Comparison of ENCODE assay signal across 10 cellular contexts in the genomic region with DNA sequence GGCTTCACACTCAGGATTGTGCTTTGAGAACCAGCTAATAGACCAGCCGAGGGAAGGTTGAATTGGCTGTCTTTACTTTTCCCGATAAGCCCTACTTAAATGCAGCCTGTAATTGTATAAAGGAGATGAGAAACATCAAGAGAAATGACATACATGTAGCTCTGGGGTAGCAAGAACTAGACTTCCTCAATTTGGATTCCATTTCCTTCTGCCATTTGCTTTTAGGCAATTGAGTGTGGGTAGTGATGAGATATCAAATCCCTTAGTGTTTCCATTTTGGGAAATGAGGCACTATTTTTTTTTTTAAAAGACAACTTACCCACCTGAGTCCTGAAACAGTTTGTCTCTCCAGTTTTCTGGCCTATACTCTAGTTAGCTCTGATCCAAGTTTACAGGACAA. TPM values are rescaled to one million over a fixed set of nuclear protein-coding genes. Genes with fewer than 3 reads are reported as not detected.
A peak's percentile ranks its signal among the peaks of the same experiment; 100 is the strongest.
DNase-seq lines count a peak whose midpoint lies in the region; TF ChIP-seq lines count a peak whose summit lies in the region.
"Had no signal": no experiment of that assay in that cellular context is flagged by ENCODE, and none has a peak within 500 bp of the region (broad histone marks: within the 10 kb centered on the region; RNA-seq: fewer than 3 reads in every experiment).

No MANE protein-coding gene starts in this region.

- peaks cover 56% of the 10 kb centered on the region for H3K4me1 ChIP-seq in mammary epithelial cell (ENCODE audit: insufficient read depth, low read length)
- peaks cover 4 to 5% of the 10 kb centered on the region in 2 donors for H3K4me1 ChIP-seq in breast epithelium
- H3K4me1 ChIP-seq in stomach smooth muscle (ENCODE audit: control insufficient read depth, insufficient read depth, low read length) = peaks cover 66% of the 10 kb centered on the region

- peak overlapping the region; percentile 92 for H3K4me2 ChIP-seq in mammary epithelial cell (ENCODE audit: insufficient read depth, low read depth, low read length)

- H3K27ac ChIP-seq in mammary epithelial cell (ENCODE audit: insufficient read depth, low read depth, low read length) = no peak overlapping the region
- peak overlapping the region in 1 of 2 donors; percentile 78 for H3K27ac ChIP-seq in breast epithelium
- peak overlapping the region; percentile 99 for H3K27ac ChIP-seq in stomach smooth muscle (ENCODE audit: low read length)

- H3K36me3 ChIP-seq in mammary epithelial cell (ENCODE audit: insufficient read depth, low read length) (no peaks in the 10 kb centered on the region), breast epithelium (no peaks in the 10 kb centered on the region), stomach smooth muscle (ENCODE audit: control insufficient read depth in 2 of 2, insufficient read depth in 2 of 2, low read length in 2 of 2) (peaks cover 4 to 5% of the 10 kb centered on the region in 2 donors)
- H3K36me3 ChIP-seq: MG63 had no signal

- intact Hi-C loops in mammary epithelial cell (cut with micrococcal nuclease) (no loop called here), breast epithelium (cut with DNase I; ENCODE audit: low total_unique reads) (no loop called here)
- intact Hi-C loops in dendritic cell treated with granulocyte-macrophage colony-stimulating factor and Interleukin-4, amounts not matched to agents 40 ng/mL and 50 ng/mL, for 4 days (cut with micrococcal nuclease) = no loop called here

- H3K4me3 ChIP-seq in mammary epithelial cell (replicated peaks in 1 of 3; ENCODE audit: insufficient read depth in 1 of 3, low read depth in 2 of 3, low read length in 3 of 3) (no peak overlapping the region), breast epithelium (peak overlapping the region in 1 of 3 donors; percentile 94), stomach smooth muscle (ENCODE audit: low read length in 2 of 2) (peak overlapping the region; percentile 84 to 86)

- H3K27ac Mint-ChIP-seq in dendritic cell treated with granulocyte-macrophage colony-stimulating factor and Interleukin-4, amounts not matched to agents 40 ng/mL and 50 ng/mL, for 4 days = peak overlapping the region; percentile 85
- H3K27ac Mint-ChIP-seq: activated naive CD8-positive, alpha-beta T cell treated with anti-CD3 and anti-CD28 coated beads, Interleukin-2, amount 50 U/mL, for 24 hours had no signal

- no peak overlapping the region for H2AFZ ChIP-seq in mammary epithelial cell (ENCODE audit: low read depth, low read length)

- TF ChIP-seq CTCF in mammary epithelial cell (conservative IDR thresholded peaks at IDR 0.05 in 1 of 2, IDR thresholded peaks at IDR 0.05 in 1 of 2; ENCODE audit: extremely low read depth in 1 of 2, insufficient read depth in 1 of 2, low read depth in 1 of 2, low read length in 2 of 2) (no peak), breast epithelium (IDR thresholded peaks at IDR 0.05) (no peak)

- dilution Hi-C loops in mammary epithelial cell (cut with HindIII; ENCODE audit: low sequenced_read_pairs) = loop anchor here (5.0 kb wide), 3 partner anchors 38 to 83 kb away; no protein-coding TSS in a partner anchor

- no peak for TF ChIP-seq POLR2A in breast epithelium (IDR thresholded peaks at IDR 0.05)

- H3K9me3 ChIP-seq in mammary epithelial cell (replicated peaks; ENCODE audit: insufficient read depth, low read length) = no peaks in the 10 kb centered on the region
- H3K9me3 ChIP-seq in breast epithelium = no peaks in the 10 kb centered on the region
- no peaks in the 10 kb centered on the region for H3K9me3 ChIP-seq in stomach smooth muscle (ENCODE audit: control insufficient read depth in 2 of 2, low read length in 2 of 2)
- H3K9me3 ChIP-seq: MG63 had no signal

- no peaks in the 10 kb centered on the region for H4K20me1 ChIP-seq in mammary epithelial cell (ENCODE audit: insufficient read depth, low read length)

- H3K36me3 Mint-ChIP-seq in dendritic cell treated with granulocyte-macrophage colony-stimulating factor and Interleukin-4, amounts not matched to agents 40 ng/mL and 50 ng/mL, for 4 days (ENCODE audit: low read depth) = peaks cover 63% of the 10 kb centered on the region

- H3K27me3 ChIP-seq in mammary epithelial cell (ENCODE audit: insufficient read depth, low read length) (no peaks in the 10 kb centered on the region), breast epithelium (no peaks in the 10 kb centered on the region), stomach smooth muscle (ENCODE audit: control insufficient read depth in 1 of 2, insufficient read depth in 2 of 2, low read length in 2 of 2) (no peaks in the 10 kb centered on the region)
- H3K27me3 ChIP-seq: MG63 had no signal

- DNase-seq in mammary epithelial cell (no peak), breast epithelium (ENCODE audit: low spot score in 2 of 2) (no peak), T-helper 2 cell (no peak)
- no peak for DNase-seq in effector CD8-positive, alpha-beta T cell (lab: John Stamatoyannopoulos, UW)
- DNase-seq: activated naive CD8-positive, alpha-beta T cell treated with anti-CD3 and anti-CD28 coated beads, Interleukin-2, amount 50 U/mL, for 24 hours; MG63 had no signal

- CTCF ChIA-PET in mammary epithelial cell (lab: Charles Lee; ENCODE audit: low non-redundant PET) = interaction anchor here (1.0 kb wide), 1 partner anchor 12 kb away, joined by 3 read pairs; no protein-coding TSS in a partner anchor

- in situ Hi-C loops in mammary epithelial cell (cut with MboI; ENCODE audit: low sequenced_read_pairs in 2 of 2) = no loop called here

- H3K9ac ChIP-seq in mammary epithelial cell (ENCODE audit: insufficient read depth, low read length) (no peak overlapping the region), stomach smooth muscle (ENCODE audit: low read length in 2 of 2) (peak overlapping the region; percentile 76 to 96)

- no peaks in the 10 kb centered on the region for H3K9me3 Mint-ChIP-seq in dendritic cell treated with granulocyte-macrophage colony-stimulating factor and Interleukin-4, amounts not matched to agents 40 ng/mL and 50 ng/mL, for 4 days
- H3K9me3 Mint-ChIP-seq: activated naive CD8-positive, alpha-beta T cell treated with anti-CD3 and anti-CD28 coated beads, Interleukin-2, amount 50 U/mL, for 24 hours had no signal

- peak overlapping the region; percentile 82 for H3K4me3 Mint-ChIP-seq in dendritic cell treated with granulocyte-macrophage colony-stimulating factor and Interleukin-4, amounts not matched to agents 40 ng/mL and 50 ng/mL, for 4 days

- BruUV-seq in mammary epithelial cell (replicated peaks; lab: Mats Ljungman, UMichigan) = no TSS peak

- no peaks in the 10 kb centered on the region for H3K27me3 Mint-ChIP-seq in dendritic cell treated with granulocyte-macrophage colony-stimulating factor and Interleukin-4, amounts not matched to agents 40 ng/mL and 50 ng/mL, for 4 days
- H3K27me3 Mint-ChIP-seq: activated naive CD8-positive, alpha-beta T cell treated with anti-CD3 and anti-CD28 coated beads, Interleukin-2, amount 50 U/mL, for 24 hours had no signal

- H3K79me2 ChIP-seq in mammary epithelial cell (ENCODE audit: insufficient read depth, low read length) = peaks cover 31% of the 10 kb centered on the region

- H3K4me1 Mint-ChIP-seq in dendritic cell treated with granulocyte-macrophage colony-stimulating factor and Interleukin-4, amounts not matched to agents 40 ng/mL and 50 ng/mL, for 4 days (ENCODE audit: low read depth) = peaks cover 82% of the 10 kb centered on the region

- WGBS in mammary epithelial cell (ENCODE audit: low coverage, missing lambda C conversion rate) = 100% methylated on average over 2 of the region's 2 CpGs

RNA-seq across cellular contexts. Expression of a gene that starts 2.2 kb away (rescaled TPM):
- total RNA-seq in mammary epithelial cell = 10 to 100 TPM; 25.5 to 28.0 TPM
- 10.9 TPM for polyA plus RNA-seq in mammary epithelial cell
- 40.5 TPM for polyA minus RNA-seq in mammary epithelial cell
- total RNA-seq in breast epithelium = 10 to 100 TPM in 2 of 3 donors, 1 to 10 TPM in 1; 5.1 to 17.3 (median 12.5) TPM

RNA-seq across cellular contexts. Expression of a gene that starts 15.0 kb away (rescaled TPM):
- total RNA-seq in mammary epithelial cell (100 to 1,000 TPM in 1 of 2 donors, 10 to 100 TPM in 1; 67.3 to 164 TPM), breast epithelium (10 to 100 TPM in 1 of 3 donors, 1 to 10 TPM in 2; 4.0 to 14.1 (median 9.4) TPM)
- 7.4 TPM for polyA plus RNA-seq in mammary epithelial cell
- polyA minus RNA-seq in mammary epithelial cell = 99.0 TPM

RNA-seq across cellular contexts. Expression of a gene that starts 18.0 kb away (rescaled TPM):
- total RNA-seq in mammary epithelial cell (1 to 10 TPM in 1 of 2 donors, under 1 TPM in 1; 0.67 to 1.4 TPM), breast epithelium (10 to 100 TPM in 2 of 3 donors, 1 to 10 TPM in 1; 4.3 to 17.9 (median 13.6) TPM)
- polyA plus RNA-seq in mammary epithelial cell = 0.97 TPM
- polyA minus RNA-seq in mammary epithelial cell = not detected

RNA-seq across cellular contexts. Expression of a gene that starts 25.1 kb away (rescaled TPM):
- total RNA-seq in mammary epithelial cell = not detected
- not detected for polyA plus RNA-seq in mammary epithelial cell
- polyA minus RNA-seq in mammary epithelial cell = not detected
- 1 to 10 TPM in 2 of 3 donors, not detected in 1; 7.0 to 8.5 TPM for total RNA-seq in breast epithelium
- total RNA-seq: esophagus mucosa had no signal
- polyA plus RNA-seq: liver had no signal

RNA-seq across cellular contexts. Expression of a gene that starts 32.3 kb away (rescaled TPM):
- total RNA-seq in mammary epithelial cell = 1 to 10 TPM in 1 of 2 donors, under 1 TPM in 1; under 0.01 to 1.6 TPM
- polyA plus RNA-seq in mammary epithelial cell = 0.54 TPM
- 0.47 TPM for polyA minus RNA-seq in mammary epithelial cell
- under 1 TPM; under 0.01 to 0.88 (median under 0.01) TPM for total RNA-seq in breast epithelium

Comparison
In these comparisons a context has a peak if more than half of its experiments do, and no peak if none do; other contexts are left out.
1. RNA of a gene that starts 15.0 kb away (total RNA-seq): 67.3 to 164 TPM in mammary epithelial cell; 4.0 to 14.1 TPM in breast epithelium; every median in the first group is over 4 times any median in the second.
2. H3K4me3 ChIP-seq: peak in stomach smooth muscle (2 of 2); none in mammary epithelial cell (0 of 3).